Comparison of ENCODE assay signal across 8 cellular contexts in genomic region chr14:36070056-36071043, GRCh38.
DNase-seq lines count a peak whose midpoint lies in the region; ATAC-seq and TF ChIP-seq lines count a peak whose summit lies in the region.

No MANE protein-coding gene starts in this region.

- no peaks in the 10 kb centered on the region for H3K36me3 Mint-ChIP-seq in glutamatergic neuron (ENCODE audit: unreplicated experiment)

- no peaks in the 10 kb centered on the region for H3K4me1 Mint-ChIP-seq in glutamatergic neuron (ENCODE audit: low read depth, unreplicated experiment)

- H3K27me3 Mint-ChIP-seq in glutamatergic neuron (ENCODE audit: unreplicated experiment), result no peaks in the 10 kb centered on the region

- no peaks in the 10 kb centered on the region for H3K9me3 ChIP-seq in AG04450 (ENCODE audit: control insufficient read depth, insufficient read depth, low read length)

- CTCF ChIA-PET in AG04450 (lab: Charles Lee), result interaction anchor here (0.6 to 5.0 kb wide), 61 partner anchors 8 to 1080 kb away, joined by 3 to 93 read pairs (median 4); partner anchors contain the start of gene MBIP

- DNase-seq in AG04450 (ENCODE audit: low read depth, low spot score) (peak; percentile 32), NCI-H345 treated with DMSO at 0.1 percent for 48 hours (lab: John Stamatoyannopoulos, UW; ENCODE audit: unreplicated experiment) (peak; percentile 51), glutamatergic neuron (peak; percentile 83), putamen (ENCODE audit: low spot score) (peak; percentile 49)
- DNase-seq in activated T-cell treated with anti-CD3 and anti-CD28 coated beads, Interleukin-2, amount 50 U/mL, for 48 hours, result peak; percentile 55 to 59

- POLR2A ChIA-PET in AG04450 (lab: Yijun Ruan, JAX), result no interaction called here

- ATAC-seq in GM18858 (IDR thresholded peaks at IDR 0.05; ENCODE audit: unreplicated experiment), result peak; percentile 56
- peak; percentile 45 for ATAC-seq in HG03342 (IDR thresholded peaks at IDR 0.05; ENCODE audit: unreplicated experiment)
- no peak for ATAC-seq in HG03571 (IDR thresholded peaks at IDR 0.05; ENCODE audit: unreplicated experiment)

- TF ChIP-seq CTCF in AG04450 (IDR thresholded peaks at IDR 0.05; ENCODE audit: low read depth, low read length) (peak; percentile 92), glutamatergic neuron (IDR thresholded peaks at IDR 0.05; ENCODE audit: partially characterized antibody, unreplicated experiment) (peak; percentile 2)

- H3K9me3 Mint-ChIP-seq in glutamatergic neuron (ENCODE audit: unreplicated experiment), result no peaks in the 10 kb centered on the region

- H3K27ac ChIP-seq in AG04450 (ENCODE audit: low read depth, low read length), result no peak overlapping the region

- no peak overlapping the region for H3K4me3 ChIP-seq in AG04450 (ENCODE audit: low read depth, low read length)

- H3K27ac Mint-ChIP-seq in glutamatergic neuron (ENCODE audit: unreplicated experiment), result no peak overlapping the region

- H3K27me3 ChIP-seq in AG04450 (ENCODE audit: control insufficient read depth, insufficient read depth, low read length), result no peaks in the 10 kb centered on the region

- H3K4me3 Mint-ChIP-seq in glutamatergic neuron (ENCODE audit: unreplicated experiment), result no peak overlapping the region

Comparison
In these comparisons a context has a peak if more than half of its experiments do, and no peak if none do; other contexts are left out.
1. DNase-seq: peak in every context shown above with its lines; median percentile 83 in glutamatergic neuron; 57 in activated T-cell treated with anti-CD3 and anti-CD28 coated beads, Interleukin-2, amount 50 U/mL, for 48 hours; 51 in NCI-H345 treated with DMSO at 0.1 percent for 48 hours; 49 in putamen; 32 in AG04450.